ENCODE assay signal across 1 cellular context in the genomic region with DNA sequence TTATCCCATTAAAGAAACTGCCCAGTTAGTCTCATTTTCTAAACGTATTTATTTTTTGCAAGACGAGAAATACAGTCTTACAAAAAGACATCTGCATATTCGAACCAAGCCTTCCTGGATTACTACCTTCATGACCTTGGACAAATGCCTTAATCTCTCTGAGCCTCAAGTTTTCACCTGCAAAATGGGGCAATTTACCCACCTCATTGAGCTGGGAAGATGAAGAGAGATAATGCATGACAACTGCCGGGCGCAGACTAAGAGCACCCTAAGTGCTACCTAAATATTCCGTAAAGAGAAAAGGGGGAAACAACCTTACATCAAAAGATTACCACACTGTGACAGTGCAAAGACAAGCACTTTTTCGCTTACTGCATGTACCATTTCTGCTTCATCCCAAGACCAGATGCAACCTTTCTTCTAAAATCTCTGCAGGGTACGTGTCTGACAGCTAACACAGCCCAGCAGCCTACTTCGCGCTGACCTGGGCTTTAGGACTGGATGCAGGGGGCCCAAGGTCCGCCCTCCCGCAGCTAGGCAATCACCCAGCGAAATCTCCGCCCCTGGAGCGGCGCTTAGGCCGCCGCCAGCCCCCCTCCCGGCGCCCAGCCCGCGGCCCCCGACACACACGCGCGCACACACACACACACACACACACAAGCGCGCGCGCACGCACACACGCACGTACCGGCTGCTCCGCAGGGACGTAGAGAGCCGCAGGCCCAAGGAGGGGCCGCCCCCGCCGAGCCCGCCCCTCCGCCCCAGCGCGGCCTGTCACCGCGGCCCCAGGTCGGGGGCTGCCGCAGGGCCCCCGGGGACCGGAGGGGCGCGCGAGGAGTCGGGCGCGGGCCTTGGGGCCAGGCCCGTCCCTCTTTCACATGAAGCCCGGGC.
A peak's percentile ranks its signal among the peaks of the same experiment; 100 is the strongest.
TF ChIP-seq lines count a peak whose summit lies in the region.

No MANE protein-coding gene starts in this region.

TF ChIP-seq in HEK293, 187 proteins besides CTCF, POLR2A, EP300 and RAD21 (continued from another document):
- TF ChIP-seq PRDM10 (tag by site-specific recombination; IDR thresholded peaks at IDR 0.05) (peak; percentile 69), ZNF544 (tag by site-specific recombination; IDR thresholded peaks at IDR 0.05) (no peak), ZFHX2 (tag by site-specific recombination; conservative IDR thresholded peaks at IDR 0.05) (peak; percentile 61), GLIS1 (tag by site-specific recombination; IDR thresholded peaks at IDR 0.05) (peak; percentile 86), ZNF398 (tag by site-specific recombination; IDR thresholded peaks at IDR 0.05) (peak; percentile 71; the same call in 1 of the 2 replicates), ZNF423 (tag by site-specific recombination; IDR thresholded peaks at IDR 0.05) (peak; percentile 23; the same call in 1 of the 2 replicates), GLIS2 (tag by site-specific recombination; IDR thresholded peaks at IDR 0.05) (peak; percentile 82), ZBTB1 (tag by site-specific recombination; IDR thresholded peaks at IDR 0.05) (no peak), ZNF140 (tag by site-specific recombination; IDR thresholded peaks at IDR 0.05) (no peak), ZBTB20 (tag by site-specific recombination; IDR thresholded peaks at IDR 0.05) (peak; percentile 26; the same call in 1 of the 2 replicates), ZBTB17 (tag by site-specific recombination; IDR thresholded peaks at IDR 0.05) (peak; percentile 41; the same call in 1 of the 2 replicates)
